ENCODE assay signal across 1 cellular context in the genomic region with DNA sequence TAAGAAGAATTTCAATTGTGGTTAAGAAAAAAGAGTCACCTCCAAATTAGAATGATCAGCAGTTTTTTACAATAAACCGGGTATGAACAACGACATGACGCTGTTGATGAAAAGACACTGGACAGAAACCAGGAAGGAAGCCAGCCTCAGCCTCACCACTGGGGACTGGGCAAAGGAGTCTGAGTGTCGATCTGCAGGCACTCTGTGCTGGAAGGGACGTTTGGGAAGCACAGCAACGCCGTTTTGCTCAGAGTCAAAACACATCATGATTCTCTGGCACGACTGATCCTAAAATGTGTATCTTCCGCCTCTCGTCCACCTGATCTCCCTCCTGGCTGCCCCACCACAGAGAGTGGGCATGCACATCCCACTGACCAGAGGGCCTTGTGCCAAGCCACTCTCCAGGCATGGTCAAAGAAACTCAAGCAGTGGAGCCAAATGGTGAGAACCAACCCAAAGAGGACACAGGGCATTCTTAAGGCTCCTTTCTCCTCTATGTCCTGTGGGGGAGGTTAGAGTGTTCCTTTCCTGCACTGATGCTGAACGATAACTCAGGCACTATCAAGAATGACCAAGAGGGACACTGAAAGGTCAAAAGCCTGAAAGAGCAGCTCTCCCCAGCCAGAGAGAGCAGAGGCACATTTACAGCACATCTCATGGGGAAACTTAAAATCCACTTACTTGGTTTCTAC.
TF ChIP-seq lines count a peak whose summit lies in the region.

No MANE protein-coding gene starts in this region.

TF ChIP-seq in K562, 482 proteins besides CTCF, POLR2A, EP300 and RAD21 (continued from another document and continues in another):
- TF ChIP-seq, protein P1, sequence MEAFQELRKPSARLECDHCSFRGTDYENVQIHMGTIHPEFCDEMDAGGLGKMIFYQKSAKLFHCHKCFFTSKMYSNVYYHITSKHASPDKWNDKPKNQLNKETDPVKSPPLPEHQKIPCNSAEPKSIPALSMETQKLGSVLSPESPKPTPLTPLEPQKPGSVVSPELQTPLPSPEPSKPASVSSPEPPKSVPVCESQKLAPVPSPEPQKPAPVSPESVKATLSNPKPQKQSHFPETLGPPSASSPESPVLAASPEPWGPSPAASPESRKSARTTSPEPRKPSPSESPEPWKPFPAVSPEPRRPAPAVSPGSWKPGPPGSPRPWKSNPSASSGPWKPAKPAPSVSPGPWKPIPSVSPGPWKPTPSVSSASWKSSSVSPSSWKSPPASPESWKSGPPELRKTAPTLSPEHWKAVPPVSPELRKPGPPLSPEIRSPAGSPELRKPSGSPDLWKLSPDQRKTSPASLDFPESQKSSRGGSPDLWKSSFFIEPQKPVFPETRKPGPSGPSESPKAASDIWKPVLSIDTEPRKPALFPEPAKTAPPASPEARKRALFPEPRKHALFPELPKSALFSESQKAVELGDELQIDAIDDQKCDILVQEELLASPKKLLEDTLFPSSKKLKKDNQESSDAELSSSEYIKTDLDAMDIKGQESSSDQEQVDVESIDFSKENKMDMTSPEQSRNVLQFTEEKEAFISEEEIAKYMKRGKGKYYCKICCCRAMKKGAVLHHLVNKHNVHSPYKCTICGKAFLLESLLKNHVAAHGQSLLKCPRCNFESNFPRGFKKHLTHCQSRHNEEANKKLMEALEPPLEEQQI (IDR thresholded peaks at IDR 0.05) = no peak
- no peak for TF ChIP-seq ZNF184 (CRISPR knock-in tag; IDR thresholded peaks at IDR 0.05)
- TF ChIP-seq NR4A1 (CRISPR knock-in tag; IDR thresholded peaks at IDR 0.05) = peak; percentile 72; the same call in 1 of the 2 replicates
- TF ChIP-seq NR4A1 (tag; IDR thresholded peaks at IDR 0.05) = peak; percentile 90
- peak; percentile 97 for TF ChIP-seq DPF2 (IDR thresholded peaks at IDR 0.05)
- TF ChIP-seq, protein P2, sequence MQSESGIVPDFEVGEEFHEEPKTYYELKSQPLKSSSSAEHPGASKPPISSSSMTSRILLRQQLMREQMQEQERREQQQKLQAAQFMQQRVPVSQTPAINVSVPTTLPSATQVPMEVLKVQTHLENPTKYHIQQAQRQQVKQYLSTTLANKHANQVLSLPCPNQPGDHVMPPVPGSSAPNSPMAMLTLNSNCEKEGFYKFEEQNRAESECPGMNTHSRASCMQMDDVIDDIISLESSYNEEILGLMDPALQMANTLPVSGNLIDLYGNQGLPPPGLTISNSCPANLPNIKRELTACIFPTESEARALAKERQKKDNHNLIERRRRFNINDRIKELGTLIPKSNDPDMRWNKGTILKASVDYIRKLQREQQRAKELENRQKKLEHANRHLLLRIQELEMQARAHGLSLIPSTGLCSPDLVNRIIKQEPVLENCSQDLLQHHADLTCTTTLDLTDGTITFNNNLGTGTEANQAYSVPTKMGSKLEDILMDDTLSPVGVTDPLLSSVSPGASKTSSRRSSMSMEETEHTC (IDR thresholded peaks at IDR 0.05) = no peak; the same call in 1 of the 2 replicates
- no peak for TF ChIP-seq FOXO4 (CRISPR knock-in tag; IDR thresholded peaks at IDR 0.05)
- TF ChIP-seq RFX5 (IDR thresholded peaks at IDR 0.05; ENCODE audit: low read depth, low read length) = no peak
- 0 out of 2 replicates have a peak, but pooled peaks have one; percentile 29 for TF ChIP-seq RHOXF2B (CRISPR knock-in tag; conservative IDR thresholded peaks at IDR 0.05)
- TF ChIP-seq EZH2 (IDR thresholded peaks at IDR 0.05; ENCODE audit: borderline replicate concordance, low read depth, low read length) = no peak
- TF ChIP-seq, protein P3, sequence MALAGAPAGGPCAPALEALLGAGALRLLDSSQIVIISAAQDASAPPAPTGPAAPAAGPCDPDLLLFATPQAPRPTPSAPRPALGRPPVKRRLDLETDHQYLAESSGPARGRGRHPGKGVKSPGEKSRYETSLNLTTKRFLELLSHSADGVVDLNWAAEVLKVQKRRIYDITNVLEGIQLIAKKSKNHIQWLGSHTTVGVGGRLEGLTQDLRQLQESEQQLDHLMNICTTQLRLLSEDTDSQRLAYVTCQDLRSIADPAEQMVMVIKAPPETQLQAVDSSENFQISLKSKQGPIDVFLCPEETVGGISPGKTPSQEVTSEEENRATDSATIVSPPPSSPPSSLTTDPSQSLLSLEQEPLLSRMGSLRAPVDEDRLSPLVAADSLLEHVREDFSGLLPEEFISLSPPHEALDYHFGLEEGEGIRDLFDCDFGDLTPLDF (CRISPR knock-in tag; IDR thresholded peaks at IDR 0.05) = peak; percentile 53
- TF ChIP-seq ZNF347 (CRISPR knock-in tag; IDR thresholded peaks at IDR 0.05; ENCODE audit: low read depth) = no peak
- no peak for TF ChIP-seq SAFB (IDR thresholded peaks at IDR 0.05; ENCODE audit: borderline replicate concordance, low read depth, low read length)
- TF ChIP-seq ZNF583 (CRISPR knock-in tag; IDR thresholded peaks at IDR 0.05) = 0 out of 2 replicates have a peak, but pooled peaks have one; percentile 58
- TF ChIP-seq, protein P4, sequence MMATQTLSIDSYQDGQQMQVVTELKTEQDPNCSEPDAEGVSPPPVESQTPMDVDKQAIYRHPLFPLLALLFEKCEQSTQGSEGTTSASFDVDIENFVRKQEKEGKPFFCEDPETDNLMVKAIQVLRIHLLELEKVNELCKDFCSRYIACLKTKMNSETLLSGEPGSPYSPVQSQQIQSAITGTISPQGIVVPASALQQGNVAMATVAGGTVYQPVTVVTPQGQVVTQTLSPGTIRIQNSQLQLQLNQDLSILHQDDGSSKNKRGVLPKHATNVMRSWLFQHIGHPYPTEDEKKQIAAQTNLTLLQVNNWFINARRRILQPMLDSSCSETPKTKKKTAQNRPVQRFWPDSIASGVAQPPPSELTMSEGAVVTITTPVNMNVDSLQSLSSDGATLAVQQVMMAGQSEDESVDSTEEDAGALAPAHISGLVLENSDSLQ (IDR thresholded peaks at IDR 0.05) = peak; percentile 29; the same call in 1 of the 2 replicates
- peak; percentile 35 for TF ChIP-seq ZFP36 (IDR thresholded peaks at IDR 0.05; ENCODE audit: low read depth, low read length, partially characterized antibody)
- TF ChIP-seq TAF15 (IDR thresholded peaks at IDR 0.05; ENCODE audit: low read depth, low read length) = no peak
- no peak for TF ChIP-seq PYGO2 (tag; IDR thresholded peaks at IDR 0.05)
- TF ChIP-seq HDAC6 (IDR thresholded peaks at IDR 0.05; ENCODE audit: low read depth, low read length) = no peak
- no peak for TF ChIP-seq ZC3H4 (CRISPR knock-in tag; IDR thresholded peaks at IDR 0.05; ENCODE audit: borderline replicate concordance)
- no peak for TF ChIP-seq SRSF3 (IDR thresholded peaks at IDR 0.05; ENCODE audit: insufficient read depth, low read length)
- TF ChIP-seq RREB1 (CRISPR knock-in tag; IDR thresholded peaks at IDR 0.05) = peak; percentile 83; the same call in 1 of the 2 replicates
- TF ChIP-seq GABPB2 (CRISPR knock-in tag; conservative IDR thresholded peaks at IDR 0.05) = no peak
- TF ChIP-seq ELF4 (CRISPR knock-in tag; IDR thresholded peaks at IDR 0.05) = peak; percentile 15; the same call in 1 of the 2 replicates
- TF ChIP-seq TBP (optimal IDR thresholded peaks at IDR 0.05; ENCODE audit: low read depth, low read length) = peak; percentile 80
- no peak for TF ChIP-seq RBM25 (IDR thresholded peaks at IDR 0.05; ENCODE audit: low read depth, low read length, severe bottlenecking)
- TF ChIP-seq MTA3 (IDR thresholded peaks at IDR 0.05; ENCODE audit: borderline replicate concordance) = peak; percentile 90
- TF ChIP-seq, protein P5, sequence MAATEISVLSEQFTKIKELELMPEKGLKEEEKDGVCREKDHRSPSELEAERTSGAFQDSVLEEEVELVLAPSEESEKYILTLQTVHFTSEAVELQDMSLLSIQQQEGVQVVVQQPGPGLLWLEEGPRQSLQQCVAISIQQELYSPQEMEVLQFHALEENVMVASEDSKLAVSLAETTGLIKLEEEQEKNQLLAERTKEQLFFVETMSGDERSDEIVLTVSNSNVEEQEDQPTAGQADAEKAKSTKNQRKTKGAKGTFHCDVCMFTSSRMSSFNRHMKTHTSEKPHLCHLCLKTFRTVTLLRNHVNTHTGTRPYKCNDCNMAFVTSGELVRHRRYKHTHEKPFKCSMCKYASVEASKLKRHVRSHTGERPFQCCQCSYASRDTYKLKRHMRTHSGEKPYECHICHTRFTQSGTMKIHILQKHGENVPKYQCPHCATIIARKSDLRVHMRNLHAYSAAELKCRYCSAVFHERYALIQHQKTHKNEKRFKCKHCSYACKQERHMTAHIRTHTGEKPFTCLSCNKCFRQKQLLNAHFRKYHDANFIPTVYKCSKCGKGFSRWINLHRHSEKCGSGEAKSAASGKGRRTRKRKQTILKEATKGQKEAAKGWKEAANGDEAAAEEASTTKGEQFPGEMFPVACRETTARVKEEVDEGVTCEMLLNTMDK (IDR thresholded peaks at IDR 0.05; ENCODE audit: borderline replicate concordance, insufficient read depth, low read depth, low read length, poor library complexity, severe bottlenecking) = no peak
- TF ChIP-seq, protein P6, sequence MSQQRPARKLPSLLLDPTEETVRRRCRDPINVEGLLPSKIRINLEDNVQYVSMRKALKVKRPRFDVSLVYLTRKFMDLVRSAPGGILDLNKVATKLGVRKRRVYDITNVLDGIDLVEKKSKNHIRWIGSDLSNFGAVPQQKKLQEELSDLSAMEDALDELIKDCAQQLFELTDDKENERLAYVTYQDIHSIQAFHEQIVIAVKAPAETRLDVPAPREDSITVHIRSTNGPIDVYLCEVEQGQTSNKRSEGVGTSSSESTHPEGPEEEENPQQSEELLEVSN (IDR thresholded peaks at IDR 0.05; ENCODE audit: borderline replicate concordance in 1 of 2, extremely low read depth in 1 of 2, insufficient read depth in 1 of 2, insufficient read length in 1 of 2, low read depth in 1 of 2, low read length in 1 of 2, poor library complexity in 1 of 2, severe bottlenecking in 1 of 2) = no peak
- peak; percentile 24; the same call in 1 of the 2 replicates for TF ChIP-seq SMC3 (conservative IDR thresholded peaks at IDR 0.05; ENCODE audit: insufficient read depth, low read depth, low read length)
- TF ChIP-seq SP2 (IDR thresholded peaks at IDR 0.05; ENCODE audit: extremely low read depth, low read depth, low read length, poor library complexity, severe bottlenecking) = no peak
- no peak for TF ChIP-seq KAT2B (IDR thresholded peaks at IDR 0.05; ENCODE audit: low read depth, low read length)
- TF ChIP-seq, protein P7, sequence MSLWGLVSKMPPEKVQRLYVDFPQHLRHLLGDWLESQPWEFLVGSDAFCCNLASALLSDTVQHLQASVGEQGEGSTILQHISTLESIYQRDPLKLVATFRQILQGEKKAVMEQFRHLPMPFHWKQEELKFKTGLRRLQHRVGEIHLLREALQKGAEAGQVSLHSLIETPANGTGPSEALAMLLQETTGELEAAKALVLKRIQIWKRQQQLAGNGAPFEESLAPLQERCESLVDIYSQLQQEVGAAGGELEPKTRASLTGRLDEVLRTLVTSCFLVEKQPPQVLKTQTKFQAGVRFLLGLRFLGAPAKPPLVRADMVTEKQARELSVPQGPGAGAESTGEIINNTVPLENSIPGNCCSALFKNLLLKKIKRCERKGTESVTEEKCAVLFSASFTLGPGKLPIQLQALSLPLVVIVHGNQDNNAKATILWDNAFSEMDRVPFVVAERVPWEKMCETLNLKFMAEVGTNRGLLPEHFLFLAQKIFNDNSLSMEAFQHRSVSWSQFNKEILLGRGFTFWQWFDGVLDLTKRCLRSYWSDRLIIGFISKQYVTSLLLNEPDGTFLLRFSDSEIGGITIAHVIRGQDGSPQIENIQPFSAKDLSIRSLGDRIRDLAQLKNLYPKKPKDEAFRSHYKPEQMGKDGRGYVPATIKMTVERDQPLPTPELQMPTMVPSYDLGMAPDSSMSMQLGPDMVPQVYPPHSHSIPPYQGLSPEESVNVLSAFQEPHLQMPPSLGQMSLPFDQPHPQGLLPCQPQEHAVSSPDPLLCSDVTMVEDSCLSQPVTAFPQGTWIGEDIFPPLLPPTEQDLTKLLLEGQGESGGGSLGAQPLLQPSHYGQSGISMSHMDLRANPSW (CRISPR knock-in tag; IDR thresholded peaks at IDR 0.05) = peak; percentile 74; the same call in 1 of the 2 replicates
